In genomic region chr10:74827045-74827441, GRCh38 we compare ENCODE assay signal across 1 cellular context.
A peak's percentile ranks its signal among the peaks of the same experiment; 100 is the strongest.
TF ChIP-seq lines count a peak whose summit lies in the region.

No MANE protein-coding gene starts in this region.

TF ChIP-seq in K562, 482 proteins besides CTCF, POLR2A, EP300 and RAD21 (continued from another document and continues in another):
- no peak for TF ChIP-seq E2F4 (CRISPR knock-in tag; IDR thresholded peaks at IDR 0.05; ENCODE audit: low read depth)
- peak; percentile 88 for TF ChIP-seq ELF4 (CRISPR knock-in tag; IDR thresholded peaks at IDR 0.05)
- no peak for TF ChIP-seq EP400 (IDR thresholded peaks at IDR 0.05)
- no peak for TF ChIP-seq RAD51 (IDR thresholded peaks at IDR 0.05; ENCODE audit: borderline replicate concordance, low read depth)
- no peak for TF ChIP-seq ZNF778 (CRISPR knock-in tag; IDR thresholded peaks at IDR 0.05)
- peak; percentile 63; the same call in 1 of the 2 replicates for TF ChIP-seq ARID2 (IDR thresholded peaks at IDR 0.05)
- TF ChIP-seq ZC3H11A (IDR thresholded peaks at IDR 0.05; ENCODE audit: low read depth, low read length), result no peak
- TF ChIP-seq NFE2 (IDR thresholded peaks at IDR 0.05; ENCODE audit: low read depth), result no peak
- TF ChIP-seq TEAD1 (CRISPR knock-in tag; IDR thresholded peaks at IDR 0.05), result no peak
- peak; percentile 51; the same call in 1 of the 2 replicates for TF ChIP-seq TAF7 (tag; IDR thresholded peaks at IDR 0.05)
- TF ChIP-seq ETV6 (IDR thresholded peaks at IDR 0.05; ENCODE audit: borderline replicate concordance in 1 of 2, low read depth in 2 of 2, low read length in 1 of 2), result no peak
- no peak for TF ChIP-seq ETV6 (CRISPR knock-in tag; IDR thresholded peaks at IDR 0.05; ENCODE audit: borderline replicate concordance)
- TF ChIP-seq LARP7 (IDR thresholded peaks at IDR 0.05), result peak; percentile 90; the same call in 1 of the 2 replicates
- TF ChIP-seq GABPB2 (CRISPR knock-in tag; conservative IDR thresholded peaks at IDR 0.05), result no peak
- TF ChIP-seq FOXK2 (conservative IDR thresholded peaks at IDR 0.05 in 1 of 2, IDR thresholded peaks at IDR 0.05 in 1 of 2; ENCODE audit: low read depth in 2 of 2), result 0 out of 4 replicates have a peak, but pooled peaks of 1 of the 2 experiments have one; percentile 33
- no peak for TF ChIP-seq ZNF232 (CRISPR knock-in tag; IDR thresholded peaks at IDR 0.05)
- TF ChIP-seq CHD1 (IDR thresholded peaks at IDR 0.05; ENCODE audit: low read length), result no peak
- TF ChIP-seq POLR2G (IDR thresholded peaks at IDR 0.05; ENCODE audit: low read depth, low read length), result no peak
- 0 out of 2 replicates have a peak, but pooled peaks have one; percentile 43 for TF ChIP-seq GATAD2A (IDR thresholded peaks at IDR 0.05)
- TF ChIP-seq, protein P1, sequence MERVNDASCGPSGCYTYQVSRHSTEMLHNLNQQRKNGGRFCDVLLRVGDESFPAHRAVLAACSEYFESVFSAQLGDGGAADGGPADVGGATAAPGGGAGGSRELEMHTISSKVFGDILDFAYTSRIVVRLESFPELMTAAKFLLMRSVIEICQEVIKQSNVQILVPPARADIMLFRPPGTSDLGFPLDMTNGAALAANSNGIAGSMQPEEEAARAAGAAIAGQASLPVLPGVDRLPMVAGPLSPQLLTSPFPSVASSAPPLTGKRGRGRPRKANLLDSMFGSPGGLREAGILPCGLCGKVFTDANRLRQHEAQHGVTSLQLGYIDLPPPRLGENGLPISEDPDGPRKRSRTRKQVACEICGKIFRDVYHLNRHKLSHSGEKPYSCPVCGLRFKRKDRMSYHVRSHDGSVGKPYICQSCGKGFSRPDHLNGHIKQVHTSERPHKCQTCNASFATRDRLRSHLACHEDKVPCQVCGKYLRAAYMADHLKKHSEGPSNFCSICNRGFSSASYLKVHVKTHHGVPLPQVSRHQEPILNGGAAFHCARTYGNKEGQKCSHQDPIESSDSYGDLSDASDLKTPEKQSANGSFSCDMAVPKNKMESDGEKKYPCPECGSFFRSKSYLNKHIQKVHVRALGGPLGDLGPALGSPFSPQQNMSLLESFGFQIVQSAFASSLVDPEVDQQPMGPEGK (CRISPR knock-in tag; IDR thresholded peaks at IDR 0.05; ENCODE audit: borderline replicate concordance), result no peak
- TF ChIP-seq SP1 (CRISPR knock-in tag; IDR thresholded peaks at IDR 0.05), result no peak
- TF ChIP-seq, protein P2, sequence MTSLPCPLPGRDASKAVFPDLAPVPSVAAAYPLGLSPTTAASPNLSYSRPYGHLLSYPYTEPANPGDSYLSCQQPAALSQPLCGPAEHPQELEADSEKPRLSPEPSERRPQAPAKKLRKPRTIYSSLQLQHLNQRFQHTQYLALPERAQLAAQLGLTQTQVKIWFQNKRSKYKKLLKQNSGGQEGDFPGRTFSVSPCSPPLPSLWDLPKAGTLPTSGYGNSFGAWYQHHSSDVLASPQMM (CRISPR knock-in tag; IDR thresholded peaks at IDR 0.05), result no peak
- TF ChIP-seq ZNF766 (CRISPR knock-in tag; conservative IDR thresholded peaks at IDR 0.05), result no peak
- no peak for TF ChIP-seq MEF2D (tag; conservative IDR thresholded peaks at IDR 0.05; ENCODE audit: low read depth)
- 0 out of 2 replicates have a peak, but pooled peaks have one; percentile 50 for TF ChIP-seq ZSCAN29 (IDR thresholded peaks at IDR 0.05)
- TF ChIP-seq, protein P3, sequence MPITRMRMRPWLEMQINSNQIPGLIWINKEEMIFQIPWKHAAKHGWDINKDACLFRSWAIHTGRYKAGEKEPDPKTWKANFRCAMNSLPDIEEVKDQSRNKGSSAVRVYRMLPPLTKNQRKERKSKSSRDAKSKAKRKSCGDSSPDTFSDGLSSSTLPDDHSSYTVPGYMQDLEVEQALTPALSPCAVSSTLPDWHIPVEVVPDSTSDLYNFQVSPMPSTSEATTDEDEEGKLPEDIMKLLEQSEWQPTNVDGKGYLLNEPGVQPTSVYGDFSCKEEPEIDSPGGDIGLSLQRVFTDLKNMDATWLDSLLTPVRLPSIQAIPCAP (CRISPR knock-in tag; IDR thresholded peaks at IDR 0.05; ENCODE audit: borderline replicate concordance), result no peak
- no peak for TF ChIP-seq MECOM (CRISPR knock-in tag; IDR thresholded peaks at IDR 0.05)
- no peak for TF ChIP-seq SNIP1 (IDR thresholded peaks at IDR 0.05; ENCODE audit: low read depth)
- no peak for TF ChIP-seq MYBL2 (IDR thresholded peaks at IDR 0.05; ENCODE audit: low read depth)
- no peak for TF ChIP-seq MYBL2 (CRISPR knock-in tag; IDR thresholded peaks at IDR 0.05; ENCODE audit: borderline replicate concordance)
- peak; percentile 70; the same call in 1 of the 2 replicates for TF ChIP-seq CC2D1A (IDR thresholded peaks at IDR 0.05)
- TF ChIP-seq KLF10 (CRISPR knock-in tag; IDR thresholded peaks at IDR 0.05), result no peak
- no peak for TF ChIP-seq BCL6 (CRISPR knock-in tag; IDR thresholded peaks at IDR 0.05)
- no peak for TF ChIP-seq PYGO2 (tag; IDR thresholded peaks at IDR 0.05)
- TF ChIP-seq PTTG1 (tag; IDR thresholded peaks at IDR 0.05; ENCODE audit: low read depth), result no peak
- TF ChIP-seq ZNF696 (CRISPR knock-in tag; conservative IDR thresholded peaks at IDR 0.05), result no peak
- TF ChIP-seq ZNF165 (CRISPR knock-in tag; IDR thresholded peaks at IDR 0.05; ENCODE audit: borderline replicate concordance), result 0 out of 2 replicates have a peak, but pooled peaks have one; percentile 33
- TF ChIP-seq FIP1L1 (IDR thresholded peaks at IDR 0.05; ENCODE audit: low read depth, low read length, poor library complexity, severe bottlenecking), result no peak
- TF ChIP-seq BRD4 (IDR thresholded peaks at IDR 0.05), result no peak
- no peak for TF ChIP-seq ZKSCAN3 (CRISPR knock-in tag; IDR thresholded peaks at IDR 0.05)
- TF ChIP-seq ZC3H8 (IDR thresholded peaks at IDR 0.05), result 0 out of 2 replicates have a peak, but pooled peaks have one; percentile 62
- no peak for TF ChIP-seq MAZ (CRISPR knock-in tag; conservative IDR thresholded peaks at IDR 0.05 in 1 of 2, IDR thresholded peaks at IDR 0.05 in 1 of 2)
- no peak for TF ChIP-seq ZNF79 (CRISPR knock-in tag; IDR thresholded peaks at IDR 0.05; ENCODE audit: low read depth)
- no peak for TF ChIP-seq ZNF512 (tag; IDR thresholded peaks at IDR 0.05)
- TF ChIP-seq ZNF124 (CRISPR knock-in tag; IDR thresholded peaks at IDR 0.05), result no peak
- no peak for TF ChIP-seq JUN (IDR thresholded peaks at IDR 0.05; ENCODE audit: borderline replicate concordance, low read depth, low read length)
- no peak for TF ChIP-seq JUN (CRISPR knock-in tag; IDR thresholded peaks at IDR 0.05; ENCODE audit: borderline replicate concordance)
- no peak for TF ChIP-seq MTF1 (CRISPR knock-in tag; IDR thresholded peaks at IDR 0.05; ENCODE audit: borderline replicate concordance)
- TF ChIP-seq SRSF3 (IDR thresholded peaks at IDR 0.05; ENCODE audit: insufficient read depth, low read length), result no peak
- no peak for TF ChIP-seq PBX2 (CRISPR knock-in tag; IDR thresholded peaks at IDR 0.05; ENCODE audit: low read depth)
- TF ChIP-seq PBX2 (tag; conservative IDR thresholded peaks at IDR 0.05; ENCODE audit: low read depth), result no peak
- TF ChIP-seq GABPB1 (CRISPR knock-in tag; IDR thresholded peaks at IDR 0.05), result no peak
- no peak for TF ChIP-seq PTRF (tag; IDR thresholded peaks at IDR 0.05)
- TF ChIP-seq ARID1B (IDR thresholded peaks at IDR 0.05), result peak; percentile 50; the same call in 1 of the 2 replicates
- TF ChIP-seq MIER1 (IDR thresholded peaks at IDR 0.05; ENCODE audit: low read depth), result peak; percentile 35; the same call in 1 of the 2 replicates
- no peak for TF ChIP-seq SAP30 (IDR thresholded peaks at IDR 0.05; ENCODE audit: borderline replicate concordance, insufficient read depth, low read depth, low read length, poor library complexity, severe bottlenecking)
- TF ChIP-seq SMARCA4 (IDR thresholded peaks at IDR 0.05), result peak; percentile 71; the same call in 1 of the 2 replicates
- TF ChIP-seq ZBTB11 (CRISPR knock-in tag; IDR thresholded peaks at IDR 0.05), result no peak
- no peak for TF ChIP-seq ASH1L (IDR thresholded peaks at IDR 0.05; ENCODE audit: borderline replicate concordance, low read depth, partially characterized antibody)
- TF ChIP-seq NCOA4 (IDR thresholded peaks at IDR 0.05; ENCODE audit: partially characterized antibody), result peak; percentile 83
- no peak for TF ChIP-seq MAX (CRISPR knock-in tag; IDR thresholded peaks at IDR 0.05)
- TF ChIP-seq MEIS2 (IDR thresholded peaks at IDR 0.05; ENCODE audit: partially characterized antibody), result no peak
- TF ChIP-seq TRIM24 (IDR thresholded peaks at IDR 0.05), result peak; percentile 36 to 39; a peak in 1 of 4 replicates
- no peak for TF ChIP-seq RUNX1 (IDR thresholded peaks at IDR 0.05; ENCODE audit: low read depth)
- peak; percentile 90 for TF ChIP-seq ZEB2 (IDR thresholded peaks at IDR 0.05)
- TF ChIP-seq ARHGAP35 (IDR thresholded peaks at IDR 0.05; ENCODE audit: partially characterized antibody), result peak; percentile 55
- no peak for TF ChIP-seq POLR3G (IDR thresholded peaks at IDR 0.05; ENCODE audit: extremely low read depth, insufficient read length, insufficient replicate concordance)
- TF ChIP-seq HDAC2 (IDR thresholded peaks at IDR 0.05), result peak; percentile 59; the same call in 1 of the 2 replicates
- no peak for TF ChIP-seq ELK3 (CRISPR knock-in tag; IDR thresholded peaks at IDR 0.05)
- TF ChIP-seq ADNP (tag; IDR thresholded peaks at IDR 0.05), result no peak
